ENCODE assay signal across 1 cellular context in the genomic region with DNA sequence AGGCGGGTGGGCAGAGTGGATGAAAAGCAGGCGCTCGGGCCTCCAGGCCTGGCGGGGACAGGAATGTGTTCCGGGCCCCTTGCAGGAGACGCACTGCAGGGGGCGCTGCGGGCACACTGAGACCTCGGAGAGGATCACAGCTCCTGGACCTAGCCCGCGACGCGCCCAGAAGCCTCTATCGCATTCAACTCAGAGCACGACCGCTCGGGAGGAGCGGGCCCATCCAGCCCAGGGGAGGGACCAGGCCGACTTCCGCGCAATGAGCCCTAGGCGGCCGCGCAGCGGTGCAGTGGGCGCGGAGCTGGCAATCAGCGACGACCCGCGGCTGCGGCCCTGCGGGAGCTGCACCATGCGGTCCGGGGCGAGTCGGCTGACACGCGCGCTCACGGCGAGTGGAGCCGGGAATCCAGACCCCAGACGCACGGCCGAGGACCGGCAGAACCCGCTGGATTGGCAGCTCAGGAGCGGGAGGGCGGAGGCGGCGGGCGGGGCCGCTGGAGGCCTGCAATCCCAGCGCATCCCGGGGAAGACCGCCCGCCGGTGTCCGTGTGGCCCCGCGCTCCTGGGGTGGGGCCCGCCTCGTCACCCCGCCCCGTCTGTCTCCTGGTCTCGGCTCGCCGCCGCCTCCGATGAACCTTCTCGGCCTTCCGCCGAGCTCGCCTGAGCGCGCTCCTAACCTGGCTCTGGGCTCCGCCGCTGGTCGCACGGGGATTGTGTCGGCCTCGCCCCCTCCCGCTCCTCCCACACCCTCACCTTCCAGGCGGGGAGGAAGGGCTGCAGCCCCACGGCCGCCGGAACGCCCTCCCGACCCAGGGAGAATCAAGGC.
TF ChIP-seq lines count a peak whose summit lies in the region.

No MANE protein-coding gene starts in this region.

TF ChIP-seq in GM12878, 131 proteins besides CTCF, POLR2A, EP300 and RAD21 (continued from another document and continues in another):
- TF ChIP-seq MLLT1 (IDR thresholded peaks at IDR 0.05) (peak; percentile 99), SP1 (IDR thresholded peaks at IDR 0.05; ENCODE audit: low read depth, low read length) (peak; percentile 26), KLF5 (IDR thresholded peaks at IDR 0.05; ENCODE audit: partially characterized antibody) (no peak), RELA (IDR thresholded peaks at IDR 0.05; ENCODE audit: borderline replicate concordance, partially characterized antibody) (peak; percentile 64), NFIC (IDR thresholded peaks at IDR 0.05; ENCODE audit: low read depth, low read length) (no peak), IKZF1 (conservative IDR thresholded peaks at IDR 0.05) (peak; percentile 97), KAT2A (conservative IDR thresholded peaks at IDR 0.05; ENCODE audit: control insufficient read depth, low read depth, low read length) (no peak), ATF7 (IDR thresholded peaks at IDR 0.05; ENCODE audit: low read depth) (no peak), RAD51 (IDR thresholded peaks at IDR 0.05) (no peak), HDAC2 (IDR thresholded peaks at IDR 0.05) (no peak), NKRF (conservative IDR thresholded peaks at IDR 0.05) (no peak; the same call in none of the 2 replicates), NR2C2 (IDR thresholded peaks at IDR 0.05; ENCODE audit: borderline replicate concordance, control insufficient read depth, insufficient read length, low read depth) (no peak), CREB1 (IDR thresholded peaks at IDR 0.05; ENCODE audit: low read depth) (peak; percentile 18; the same call in 1 of the 2 replicates), RELB (IDR thresholded peaks at IDR 0.05; ENCODE audit: low read depth) (no peak; the same call in 1 of the 2 replicates), SRF (IDR thresholded peaks at IDR 0.05; ENCODE audit: low read depth in 2 of 2, low read length in 2 of 2) (peak; percentile 71 to 85), NR2F1 (conservative IDR thresholded peaks at IDR 0.05) (no peak; the same call in 1 of the 2 replicates), GATAD2B (conservative IDR thresholded peaks at IDR 0.05; ENCODE audit: low read depth) (peak; percentile 81), HDGF (IDR thresholded peaks at IDR 0.05) (peak; percentile 85), SUZ12 (IDR thresholded peaks at IDR 0.05; ENCODE audit: unreplicated experiment) (no peak), MXI1 (IDR thresholded peaks at IDR 0.05; ENCODE audit: low read depth, low read length) (peak; percentile 50; the same call in 1 of the 2 replicates), ZSCAN29 (IDR thresholded peaks at IDR 0.05) (peak; percentile 17; the same call in 1 of the 2 replicates), SIN3A (IDR thresholded peaks at IDR 0.05; ENCODE audit: low read depth, low read length) (no peak; the same call in 1 of the 2 replicates), CHD2 (IDR thresholded peaks at IDR 0.05; ENCODE audit: borderline replicate concordance, low read depth, low read length) (no peak), PAX5 (IDR thresholded peaks at IDR 0.05; ENCODE audit: borderline replicate concordance, low read depth, low read length) (peak; percentile 36; the same call in 1 of the 2 replicates), CHD1 (IDR thresholded peaks at IDR 0.05; ENCODE audit: low read depth, low read length) (no peak), MTA2 (IDR thresholded peaks at IDR 0.05; ENCODE audit: low read depth) (no peak), ZNF207 (IDR thresholded peaks at IDR 0.05; ENCODE audit: borderline replicate concordance) (no peak; the same call in 1 of the 2 replicates), RFX5 (IDR thresholded peaks at IDR 0.05; ENCODE audit: low read depth, low read length) (peak; percentile 9; the same call in 1 of the 2 replicates), PRDM15 (CRISPR knock-in tag; IDR thresholded peaks at IDR 0.05) (no peak), CEBPB (IDR thresholded peaks at IDR 0.05; ENCODE audit: borderline replicate concordance in 1 of 2, low read depth in 2 of 2, low read length in 2 of 2) (no peak), ZBTB33 (IDR thresholded peaks at IDR 0.05) (no peak), SREBF2 (IDR thresholded peaks at IDR 0.05; ENCODE audit: low read length) (no peak), RBBP5 (conservative IDR thresholded peaks at IDR 0.05) (no peak), SMC3 (IDR thresholded peaks at IDR 0.05; ENCODE audit: borderline replicate concordance, low read length) (peak; percentile 94), FOXM1 (IDR thresholded peaks at IDR 0.05; ENCODE audit: low read depth, low read length) (no peak), ZZZ3 (IDR thresholded peaks at IDR 0.05; ENCODE audit: control insufficient read depth, insufficient read length, low read depth) (no peak), NBN (IDR thresholded peaks at IDR 0.05) (peak; percentile 65), RB1 (IDR thresholded peaks at IDR 0.05; ENCODE audit: borderline replicate concordance) (peak; percentile 59; the same call in 1 of the 2 replicates), MYC (IDR thresholded peaks at IDR 0.05; ENCODE audit: insufficient read depth, insufficient read length, insufficient replicate concordance, low read length, severe bottlenecking) (peak; percentile 3), PML (IDR thresholded peaks at IDR 0.05; ENCODE audit: low read length) (no peak), POLR2AphosphoS5 (IDR thresholded peaks at IDR 0.05; ENCODE audit: low read length) (peak; percentile 69), STAT1 (conservative IDR thresholded peaks at IDR 0.05) (peak; percentile 85; the same call in 1 of the 2 replicates), HCFC1 (IDR thresholded peaks at IDR 0.05; ENCODE audit: low read length) (peak; percentile 31; the same call in 1 of the 2 replicates), TARDBP (IDR thresholded peaks at IDR 0.05; ENCODE audit: borderline replicate concordance) (0 out of 2 replicates have a peak, but pooled peaks have one; percentile 40), STAT3 (IDR thresholded peaks at IDR 0.05; ENCODE audit: low read depth, low read length) (no peak)
- TF ChIP-seq, protein P1, sequence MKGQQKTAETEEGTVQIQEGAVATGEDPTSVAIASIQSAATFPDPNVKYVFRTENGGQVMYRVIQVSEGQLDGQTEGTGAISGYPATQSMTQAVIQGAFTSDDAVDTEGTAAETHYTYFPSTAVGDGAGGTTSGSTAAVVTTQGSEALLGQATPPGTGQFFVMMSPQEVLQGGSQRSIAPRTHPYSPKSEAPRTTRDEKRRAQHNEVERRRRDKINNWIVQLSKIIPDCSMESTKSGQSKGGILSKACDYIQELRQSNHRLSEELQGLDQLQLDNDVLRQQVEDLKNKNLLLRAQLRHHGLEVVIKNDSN (IDR thresholded peaks at IDR 0.05; ENCODE audit: borderline replicate concordance, extremely low read length, insufficient read depth, low read depth, low read length), result no peak
- TF ChIP-seq, protein P2, sequence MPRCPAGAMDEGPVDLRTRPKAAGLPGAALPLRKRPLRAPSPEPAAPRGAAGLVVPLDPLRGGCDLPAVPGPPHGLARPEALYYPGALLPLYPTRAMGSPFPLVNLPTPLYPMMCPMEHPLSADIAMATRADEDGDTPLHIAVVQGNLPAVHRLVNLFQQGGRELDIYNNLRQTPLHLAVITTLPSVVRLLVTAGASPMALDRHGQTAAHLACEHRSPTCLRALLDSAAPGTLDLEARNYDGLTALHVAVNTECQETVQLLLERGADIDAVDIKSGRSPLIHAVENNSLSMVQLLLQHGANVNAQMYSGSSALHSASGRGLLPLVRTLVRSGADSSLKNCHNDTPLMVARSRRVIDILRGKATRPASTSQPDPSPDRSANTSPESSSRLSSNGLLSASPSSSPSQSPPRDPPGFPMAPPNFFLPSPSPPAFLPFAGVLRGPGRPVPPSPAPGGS (IDR thresholded peaks at IDR 0.05; ENCODE audit: borderline replicate concordance, insufficient read depth, low read depth, low read length, poor library complexity, severe bottlenecking), result no peak
- TF ChIP-seq, protein P3, sequence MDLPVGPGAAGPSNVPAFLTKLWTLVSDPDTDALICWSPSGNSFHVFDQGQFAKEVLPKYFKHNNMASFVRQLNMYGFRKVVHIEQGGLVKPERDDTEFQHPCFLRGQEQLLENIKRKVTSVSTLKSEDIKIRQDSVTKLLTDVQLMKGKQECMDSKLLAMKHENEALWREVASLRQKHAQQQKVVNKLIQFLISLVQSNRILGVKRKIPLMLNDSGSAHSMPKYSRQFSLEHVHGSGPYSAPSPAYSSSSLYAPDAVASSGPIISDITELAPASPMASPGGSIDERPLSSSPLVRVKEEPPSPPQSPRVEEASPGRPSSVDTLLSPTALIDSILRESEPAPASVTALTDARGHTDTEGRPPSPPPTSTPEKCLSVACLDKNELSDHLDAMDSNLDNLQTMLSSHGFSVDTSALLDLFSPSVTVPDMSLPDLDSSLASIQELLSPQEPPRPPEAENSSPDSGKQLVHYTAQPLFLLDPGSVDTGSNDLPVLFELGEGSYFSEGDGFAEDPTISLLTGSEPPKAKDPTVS (IDR thresholded peaks at IDR 0.05; ENCODE audit: low read depth, low read length), result no peak
